26 cellular contexts compared by ENCODE assay signal in genomic region chr17:68307443-68307842, GRCh38.
"Had no signal": no experiment of that assay in that cellular context is flagged by ENCODE, and none has a peak within 500 bp of the region (broad histone marks: within the 10 kb centered on the region; RNA-seq: fewer than 3 reads in every experiment).

No MANE protein-coding gene starts in this region.

- H3K27me3 ChIP-seq: colonic mucosa, esophagus squamous epithelium, heart right ventricle, left lung, spleen, suprapubic skin, transverse colon, upper lobe of right lung, vagina had no signal

- H3K4me3 ChIP-seq: colonic mucosa, esophagus squamous epithelium, heart right ventricle, left lung, mucosa of descending colon, psoas muscle, skin epidermis, spleen, suprapubic skin, transverse colon, upper lobe of right lung, vagina had no signal

- H3K4me1 ChIP-seq: colonic mucosa, psoas muscle, suprapubic skin, transverse colon, vagina had no signal

- DNase-seq: colonic mucosa; dermis blood vessel endothelial cell; effector memory CD4-positive, alpha-beta T cell; erythroblast; esophagus squamous epithelium; foreskin melanocyte; glutamatergic neuron; heart right ventricle; hippocampal formation; left cardiac atrium; left lung; mesenchymal stem cell; mucosa of descending colon; naive B cell; psoas muscle; right cardiac atrium; spleen; stimulated activated CD4-positive, alpha-beta T cell treated with anti-CD3 and anti-CD28 coated beads, Interleukin-4, amount 100 ng/mL, for 4 hours; transverse colon; upper lobe of right lung had no signal

- H3K27ac ChIP-seq: colonic mucosa, esophagus squamous epithelium, heart right ventricle, left lung, psoas muscle, skin epidermis, spleen, suprapubic skin, transverse colon, upper lobe of right lung, vagina had no signal

- ATAC-seq: left cardiac atrium; left lung; mucosa of descending colon; natural killer cell treated with Interleukin-12 subunit alpha and Interleukin-12 subunit beta and Interleukin-15 and Interleukin-18, amount 100 ng/mL, for 72 hours; psoas muscle; stimulated activated memory B cell treated with anti-CD40 and anti-IgM and Interleukin-4, amounts not matched to agents 10 μg/mL and 1 μg/mL and 100 μg/mL, for 72 hours; upper lobe of right lung had no signal

- H3K36me3 ChIP-seq: colonic mucosa, heart right ventricle, left lung, suprapubic skin, transverse colon, upper lobe of right lung, vagina had no signal

- FAIRE-seq: islet of Langerhans had no signal

- H3K9me3 ChIP-seq: colonic mucosa, esophagus squamous epithelium, heart right ventricle, left lung, mucosa of descending colon, psoas muscle, spleen, suprapubic skin, transverse colon, upper lobe of right lung, vagina had no signal
